9 cellular contexts compared by ENCODE assay signal in genomic region chr20:46402236-46402886, GRCh38. TPM values are rescaled to one million over a fixed set of nuclear protein-coding genes. Genes with fewer than 3 reads are reported as not detected.
A peak's percentile ranks its signal among the peaks of the same experiment; 100 is the strongest.
DNase-seq lines count a peak whose midpoint lies in the region; ATAC-seq, FAIRE-seq and TF ChIP-seq lines count a peak whose summit lies in the region.
"Had no signal": no experiment of that assay in that cellular context is flagged by ENCODE, and none has a peak within 500 bp of the region (broad histone marks: within the 10 kb centered on the region; RNA-seq: fewer than 3 reads in every experiment).

No MANE protein-coding gene starts in this region.

- intact Hi-C loops in activated T-helper 2 cell treated with anti-CD3 and anti-CD28 coated beads, Interferon-gamma antibody, Interleukin-2, Interleukin-4, amounts not matched to agents 10 μg/mL and 5 μg/mL and 100 μg/mL, durations not matched to agents 14 hours and 24 hours and 36 hours (cut with micrococcal nuclease): loop anchor here (5.0 kb wide), 2 partner anchors 145 to 285 kb away; partner anchors contain the start of gene TP53RK
- intact Hi-C loops in head of caudate nucleus (cut with DNase I): loop anchor here (5.0 kb wide), 1 partner anchor 380 kb away; no protein-coding TSS in a partner anchor

- H3F3A ChIP-seq in SK-N-SH (replicated peaks; ENCODE audit: insufficient read depth): no peaks in the 10 kb centered on the region

- no peak for TF ChIP-seq RAD21 in SK-N-SH (IDR thresholded peaks at IDR 0.05; ENCODE audit: low read length)

- no peak for ATAC-seq in stimulated activated effector memory CD8-positive, alpha-beta T cell treated with anti-CD3 and anti-CD28 coated beads, Interleukin-12 subunit alpha, Interleukin-12 subunit beta, amount 100 ng/mL, for 72 hours
- no peak for ATAC-seq in HG02852 (IDR thresholded peaks at IDR 0.05; ENCODE audit: unreplicated experiment)

- no peaks in the 10 kb centered on the region for H3K9me2 ChIP-seq in SK-N-SH

- peaks cover 8% of the 10 kb centered on the region; the same call in 1 of the 2 replicates for H3K27me3 Mint-ChIP-seq in HFFc6 (ENCODE audit: insufficient read depth)
- H3K27me3 Mint-ChIP-seq in activated T-helper 2 cell treated with anti-CD3 and anti-CD28 coated beads, Interferon-gamma antibody, Interleukin-2, Interleukin-4, amounts not matched to agents 10 μg/mL and 5 μg/mL and 100 μg/mL, durations not matched to agents 14 hours and 24 hours and 36 hours (ENCODE audit: low read depth): no peaks in the 10 kb centered on the region

- no peak overlapping the region for H2AFZ ChIP-seq in SK-N-SH (ENCODE audit: low read depth)

- TF ChIP-seq CTCF in HFFc6 (IDR thresholded peaks at IDR 0.05) (no peak), SK-N-SH (IDR thresholded peaks at IDR 0.05) (no peak)

- H3K27ac ChIP-seq in SK-N-SH (ENCODE audit: low read depth in 2 of 2, low read length in 1 of 2): no peak overlapping the region

- H3K27me3 ChIP-seq in SK-N-SH (ENCODE audit: insufficient read depth): no peaks in the 10 kb centered on the region

- H3K4me2 ChIP-seq in SK-N-SH: no peak overlapping the region

- POLR2A ChIA-PET in SK-N-SH (lab: Yijun Ruan, JAX): no interaction called here

- H3K4me1 Mint-ChIP-seq in HFFc6 (ENCODE audit: low read depth): peaks cover 66% of the 10 kb centered on the region
- H3K4me1 Mint-ChIP-seq in activated T-helper 2 cell treated with anti-CD3 and anti-CD28 coated beads, Interferon-gamma antibody, Interleukin-2, Interleukin-4, amounts not matched to agents 10 μg/mL and 5 μg/mL and 100 μg/mL, durations not matched to agents 14 hours and 24 hours and 36 hours (ENCODE audit: low read depth): peaks cover 62% of the 10 kb centered on the region
- peaks cover 83% of the 10 kb centered on the region for H3K4me1 Mint-ChIP-seq in stimulated activated effector memory CD8-positive, alpha-beta T cell treated with anti-CD3 and anti-CD28 coated beads, Interleukin-12 subunit alpha, Interleukin-12 subunit beta, amount 100 ng/mL, for 72 hours

- TF ChIP-seq EP300 in SK-N-SH (IDR thresholded peaks at IDR 0.05; ENCODE audit: borderline replicate concordance in 1 of 2, low read depth in 1 of 2, low read length in 1 of 2): no peak

- peaks cover 13 to 14% of the 10 kb centered on the region in 2 experiments for H3K36me3 ChIP-seq in SK-N-SH (replicated peaks in 1 of 2; ENCODE audit: control insufficient read depth in 1 of 2, insufficient read depth in 2 of 2, low read length in 1 of 2)

- H3K36me3 Mint-ChIP-seq in HFFc6 (ENCODE audit: low read depth): peaks cover 10% of the 10 kb centered on the region; the same call in 1 of the 2 replicates
- peaks cover 44% of the 10 kb centered on the region for H3K36me3 Mint-ChIP-seq in activated T-helper 2 cell treated with anti-CD3 and anti-CD28 coated beads, Interferon-gamma antibody, Interleukin-2, Interleukin-4, amounts not matched to agents 10 μg/mL and 5 μg/mL and 100 μg/mL, durations not matched to agents 14 hours and 24 hours and 36 hours (ENCODE audit: low read depth)
- H3K36me3 Mint-ChIP-seq in stimulated activated effector memory CD8-positive, alpha-beta T cell treated with anti-CD3 and anti-CD28 coated beads, Interleukin-12 subunit alpha, Interleukin-12 subunit beta, amount 100 ng/mL, for 72 hours: peaks cover 32% of the 10 kb centered on the region

- no peak overlapping the region for H3K9ac ChIP-seq in SK-N-SH

- FAIRE-seq in H54 (lab: Jason Lieb, UNC): no peak

- TF ChIP-seq POLR2A in H54 (IDR thresholded peaks at IDR 0.05; ENCODE audit: low read depth, low read length): no peak

- peak overlapping the region; percentile 86 for H3K4me3 Mint-ChIP-seq in HFFc6
- peak overlapping the region; percentile 73 for H3K4me3 Mint-ChIP-seq in activated T-helper 2 cell treated with anti-CD3 and anti-CD28 coated beads, Interferon-gamma antibody, Interleukin-2, Interleukin-4, amounts not matched to agents 10 μg/mL and 5 μg/mL and 100 μg/mL, durations not matched to agents 14 hours and 24 hours and 36 hours (ENCODE audit: low read depth)
- peak overlapping the region; percentile 61 for H3K4me3 Mint-ChIP-seq in stimulated activated effector memory CD8-positive, alpha-beta T cell treated with anti-CD3 and anti-CD28 coated beads, Interleukin-12 subunit alpha, Interleukin-12 subunit beta, amount 100 ng/mL, for 72 hours

- H3K27ac Mint-ChIP-seq in HFFc6: peak overlapping the region; percentile 97
- peak overlapping the region; percentile 84 for H3K27ac Mint-ChIP-seq in activated T-helper 2 cell treated with anti-CD3 and anti-CD28 coated beads, Interferon-gamma antibody, Interleukin-2, Interleukin-4, amounts not matched to agents 10 μg/mL and 5 μg/mL and 100 μg/mL, durations not matched to agents 14 hours and 24 hours and 36 hours
- H3K27ac Mint-ChIP-seq in stimulated activated effector memory CD8-positive, alpha-beta T cell treated with anti-CD3 and anti-CD28 coated beads, Interleukin-12 subunit alpha, Interleukin-12 subunit beta, amount 100 ng/mL, for 72 hours: peak overlapping the region; percentile 52

- no peaks in the 10 kb centered on the region for H3K9me3 Mint-ChIP-seq in HFFc6
- no peaks in the 10 kb centered on the region for H3K9me3 Mint-ChIP-seq in activated T-helper 2 cell treated with anti-CD3 and anti-CD28 coated beads, Interferon-gamma antibody, Interleukin-2, Interleukin-4, amounts not matched to agents 10 μg/mL and 5 μg/mL and 100 μg/mL, durations not matched to agents 14 hours and 24 hours and 36 hours
- H3K9me3 Mint-ChIP-seq in stimulated activated effector memory CD8-positive, alpha-beta T cell treated with anti-CD3 and anti-CD28 coated beads, Interleukin-12 subunit alpha, Interleukin-12 subunit beta, amount 100 ng/mL, for 72 hours: no peaks in the 10 kb centered on the region

- peaks cover 67% of the 10 kb centered on the region for H4K20me1 ChIP-seq in SK-N-SH (ENCODE audit: insufficient read depth)

- H3K79me2 ChIP-seq in SK-N-SH (ENCODE audit: insufficient read depth): peaks cover 84% of the 10 kb centered on the region

- 97% methylated on average over 2 of the region's 3 CpGs for WGBS in SK-N-SH (ENCODE audit: low lambda C conversion rate)

- H3K4me1 ChIP-seq in SK-N-SH (ENCODE audit: control insufficient read depth in 1 of 2, insufficient read depth in 2 of 2, low read depth in 1 of 2, low read length in 1 of 2): peaks cover 11 to 17% of the 10 kb centered on the region in 2 experiments

- CTCF ChIA-PET in SK-N-SH (lab: Yijun Ruan, JAX): interaction anchor here (0.5 to 3.1 kb wide), 5 partner anchors 24 to 406 kb away, joined by 3 to 13 read pairs (median 4); no protein-coding TSS in a partner anchor

- DNase-seq in HFFc6 (peak; percentile 4), head of caudate nucleus (peak in 31 of 42 donors; percentile 29 to 81 (median 58)), SK-N-SH (no peak), H54 (ENCODE audit: insufficient read length, low spot score) (no peak), DMS153 (lab: John Stamatoyannopoulos, UW) (no peak)
- DNase-seq in activated T-helper 2 cell treated with anti-CD3 and anti-CD28 coated beads, Interferon-gamma antibody, Interleukin-2, Interleukin-4, amounts not matched to agents 10 μg/mL and 5 μg/mL and 100 μg/mL, durations not matched to agents 14 hours and 24 hours and 36 hours (ENCODE audit: low spot score): no peak
- no peak for DNase-seq in stimulated activated effector memory CD8-positive, alpha-beta T cell treated with anti-CD3 and anti-CD28 coated beads, Interleukin-12 subunit alpha, Interleukin-12 subunit beta, amount 100 ng/mL, for 72 hours (ENCODE audit: low spot score in 2 of 2)
- DNase-seq: activated CD8-positive, alpha-beta memory T cell treated with anti-CD3 and anti-CD28 coated beads, Interleukin-2, amount 50 U/mL, for 4 hours had no signal

- no peaks in the 10 kb centered on the region for H3K9me3 ChIP-seq in SK-N-SH

- H3K4me3 ChIP-seq in SK-N-SH (ENCODE audit: low read depth in 2 of 2, low read length in 1 of 2): no peak overlapping the region

TF ChIP-seq in SK-N-SH, 30 proteins besides CTCF, POLR2A, EP300 and RAD21:
- no peak for TF ChIP-seq FOXJ3 (CRISPR knock-in tag; IDR thresholded peaks at IDR 0.05)
- no peak for TF ChIP-seq USF2 (IDR thresholded peaks at IDR 0.05; ENCODE audit: borderline replicate concordance, low read depth, low read length)
- TF ChIP-seq FOXM1 (IDR thresholded peaks at IDR 0.05; ENCODE audit: low read depth): no peak
- no peak for TF ChIP-seq TAF1 (IDR thresholded peaks at IDR 0.05; ENCODE audit: borderline replicate concordance, low read depth, low read length)
- TF ChIP-seq TEAD4 (IDR thresholded peaks at IDR 0.05; ENCODE audit: borderline replicate concordance, insufficient read depth): no peak
- no peak for TF ChIP-seq TCF12 (IDR thresholded peaks at IDR 0.05)
- no peak for TF ChIP-seq SIN3A (IDR thresholded peaks at IDR 0.05; ENCODE audit: borderline replicate concordance, low read depth, low read length)
- no peak for TF ChIP-seq RFX5 (IDR thresholded peaks at IDR 0.05; ENCODE audit: low read length)

RNA-seq across cellular contexts. Expression of gene ELMO2, which starts 4.1 kb away (rescaled TPM):
- 10 to 100 TPM; 39.3 to 48.0 (median 44.3) TPM for total RNA-seq in HFFc6 (2021; fragmentation: NEBNext Ultra II Directional; extraction: Animal tissue kit (Norgen Biotek cat#: 25700))
- 59.1 and 63.2 TPM in 2 replicates for total RNA-seq in activated T-helper 2 cell treated with anti-CD3 and anti-CD28 coated beads, Interferon-gamma antibody, Interleukin-2, Interleukin-4, amounts not matched to agents 10 μg/mL and 5 μg/mL and 100 μg/mL, durations not matched to agents 14 hours and 24 hours and 36 hours
- polyA plus RNA-seq in SK-N-SH (2012; rRNA removed): 32.1 and 38.5 TPM in 2 replicates
- 22.3 and 28.4 TPM in 2 replicates for polyA plus RNA-seq in SK-N-SH (2012; cell fraction: cytosol; rRNA removed)
- 50.3 and 60.9 TPM in 2 replicates for polyA plus RNA-seq in SK-N-SH (2012; cell fraction: nucleus; rRNA removed)

Comparison
In these comparisons a context has a peak if more than half of its experiments do, and no peak if none do; other contexts are left out.
1. DNase-seq: peak in HFFc6 (single experiment) and head of caudate nucleus (31 of 42); none in activated T-helper 2 cell treated with anti-CD3 and anti-CD28 coated beads, Interferon-gamma antibody, Interleukin-2, Interleukin-4, amounts not matched to agents 10 μg/mL and 5 μg/mL and 100 μg/mL, durations not matched to agents 14 hours and 24 hours and 36 hours (single experiment), stimulated activated effector memory CD8-positive, alpha-beta T cell treated with anti-CD3 and anti-CD28 coated beads, Interleukin-12 subunit alpha, Interleukin-12 subunit beta, amount 100 ng/mL, for 72 hours (0 of 2), SK-N-SH (single experiment), H54 (single experiment) and DMS153 (single experiment).
2. Peak in every context shown above with its lines, with median percentiles within 50 percentile points of each other: H3K27ac Mint-ChIP-seq and H3K4me3 Mint-ChIP-seq.